In the genomic region with DNA sequence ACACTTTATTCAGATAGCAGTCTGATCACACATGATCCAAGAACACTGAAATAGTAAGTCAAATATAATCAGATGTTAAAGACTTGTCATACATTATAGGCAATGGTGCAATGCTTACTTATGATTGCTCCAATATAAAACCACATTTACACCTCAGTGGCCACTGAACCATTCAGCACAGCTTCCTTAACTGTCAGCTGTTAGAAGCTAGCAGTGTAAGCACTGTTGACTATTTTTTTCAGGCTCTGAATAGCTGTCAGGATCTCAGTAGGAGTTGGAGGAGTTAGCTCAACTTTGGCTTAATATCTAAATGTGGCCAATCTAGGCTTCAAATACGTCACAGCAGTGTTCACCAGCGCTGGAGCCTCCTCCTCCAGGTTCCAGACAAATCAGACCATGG, we compare ENCODE assay signal across 1 cellular context.
TF ChIP-seq lines count a peak whose summit lies in the region.

No MANE protein-coding gene starts in this region.

TF ChIP-seq in HCT116, 20 proteins besides CTCF, POLR2A, EP300 and RAD21 (continued from another document):
- TF ChIP-seq, protein P1, sequence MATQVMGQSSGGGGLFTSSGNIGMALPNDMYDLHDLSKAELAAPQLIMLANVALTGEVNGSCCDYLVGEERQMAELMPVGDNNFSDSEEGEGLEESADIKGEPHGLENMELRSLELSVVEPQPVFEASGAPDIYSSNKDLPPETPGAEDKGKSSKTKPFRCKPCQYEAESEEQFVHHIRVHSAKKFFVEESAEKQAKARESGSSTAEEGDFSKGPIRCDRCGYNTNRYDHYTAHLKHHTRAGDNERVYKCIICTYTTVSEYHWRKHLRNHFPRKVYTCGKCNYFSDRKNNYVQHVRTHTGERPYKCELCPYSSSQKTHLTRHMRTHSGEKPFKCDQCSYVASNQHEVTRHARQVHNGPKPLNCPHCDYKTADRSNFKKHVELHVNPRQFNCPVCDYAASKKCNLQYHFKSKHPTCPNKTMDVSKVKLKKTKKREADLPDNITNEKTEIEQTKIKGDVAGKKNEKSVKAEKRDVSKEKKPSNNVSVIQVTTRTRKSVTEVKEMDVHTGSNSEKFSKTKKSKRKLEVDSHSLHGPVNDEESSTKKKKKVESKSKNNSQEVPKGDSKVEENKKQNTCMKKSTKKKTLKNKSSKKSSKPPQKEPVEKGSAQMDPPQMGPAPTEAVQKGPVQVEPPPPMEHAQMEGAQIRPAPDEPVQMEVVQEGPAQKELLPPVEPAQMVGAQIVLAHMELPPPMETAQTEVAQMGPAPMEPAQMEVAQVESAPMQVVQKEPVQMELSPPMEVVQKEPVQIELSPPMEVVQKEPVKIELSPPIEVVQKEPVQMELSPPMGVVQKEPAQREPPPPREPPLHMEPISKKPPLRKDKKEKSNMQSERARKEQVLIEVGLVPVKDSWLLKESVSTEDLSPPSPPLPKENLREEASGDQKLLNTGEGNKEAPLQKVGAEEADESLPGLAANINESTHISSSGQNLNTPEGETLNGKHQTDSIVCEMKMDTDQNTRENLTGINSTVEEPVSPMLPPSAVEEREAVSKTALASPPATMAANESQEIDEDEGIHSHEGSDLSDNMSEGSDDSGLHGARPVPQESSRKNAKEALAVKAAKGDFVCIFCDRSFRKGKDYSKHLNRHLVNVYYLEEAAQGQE (IDR thresholded peaks at IDR 0.05; ENCODE audit: low read depth), result no peak
- TF ChIP-seq, protein P2, sequence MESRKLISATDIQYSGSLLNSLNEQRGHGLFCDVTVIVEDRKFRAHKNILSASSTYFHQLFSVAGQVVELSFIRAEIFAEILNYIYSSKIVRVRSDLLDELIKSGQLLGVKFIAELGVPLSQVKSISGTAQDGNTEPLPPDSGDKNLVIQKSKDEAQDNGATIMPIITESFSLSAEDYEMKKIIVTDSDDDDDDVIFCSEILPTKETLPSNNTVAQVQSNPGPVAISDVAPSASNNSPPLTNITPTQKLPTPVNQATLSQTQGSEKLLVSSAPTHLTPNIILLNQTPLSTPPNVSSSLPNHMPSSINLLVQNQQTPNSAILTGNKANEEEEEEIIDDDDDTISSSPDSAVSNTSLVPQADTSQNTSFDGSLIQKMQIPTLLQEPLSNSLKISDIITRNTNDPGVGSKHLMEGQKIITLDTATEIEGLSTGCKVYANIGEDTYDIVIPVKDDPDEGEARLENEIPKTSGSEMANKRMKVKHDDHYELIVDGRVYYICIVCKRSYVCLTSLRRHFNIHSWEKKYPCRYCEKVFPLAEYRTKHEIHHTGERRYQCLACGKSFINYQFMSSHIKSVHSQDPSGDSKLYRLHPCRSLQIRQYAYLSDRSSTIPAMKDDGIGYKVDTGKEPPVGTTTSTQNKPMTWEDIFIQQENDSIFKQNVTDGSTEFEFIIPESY (IDR thresholded peaks at IDR 0.05; ENCODE audit: extremely low read depth, insufficient replicate concordance, low read length), result no peak
- TF ChIP-seq EGR1 (IDR thresholded peaks at IDR 0.05; ENCODE audit: low read depth), result no peak
